ENCODE assay signal across 1 cellular context in genomic region chr16:52408197-52408845, GRCh38.
TF ChIP-seq lines count a peak whose summit lies in the region.

No MANE protein-coding gene starts in this region.

TF ChIP-seq in HepG2, 621 proteins besides CTCF, POLR2A, EP300 and RAD21 (continued from another document):
- TF ChIP-seq AKNA (CRISPR knock-in tag; IDR thresholded peaks at IDR 0.05; ENCODE audit: borderline replicate concordance) (no peak), DNMT3B (CRISPR knock-in tag; conservative IDR thresholded peaks at IDR 0.05) (no peak), ZNF251 (CRISPR knock-in tag; IDR thresholded peaks at IDR 0.05) (0 out of 2 replicates have a peak, but pooled peaks have one; percentile 29), ZNF724P (CRISPR knock-in tag; IDR thresholded peaks at IDR 0.05; ENCODE audit: borderline replicate concordance) (no peak), SMARCC2 (IDR thresholded peaks at IDR 0.05) (no peak), GATAD1 (CRISPR knock-in tag; IDR thresholded peaks at IDR 0.05) (0 out of 2 replicates have a peak, but pooled peaks have one; percentile 40), ZNF709 (CRISPR knock-in tag; IDR thresholded peaks at IDR 0.05) (no peak), RAD51 (IDR thresholded peaks at IDR 0.05; ENCODE audit: borderline replicate concordance) (no peak), SP4 (CRISPR knock-in tag; IDR thresholded peaks at IDR 0.05) (no peak), DNMT1 (CRISPR knock-in tag; IDR thresholded peaks at IDR 0.05) (no peak), GMEB1 (CRISPR knock-in tag; IDR thresholded peaks at IDR 0.05; ENCODE audit: borderline replicate concordance) (peak; percentile 42; the same call in 1 of the 2 replicates), MZF1 (CRISPR knock-in tag; IDR thresholded peaks at IDR 0.05; ENCODE audit: borderline replicate concordance) (0 out of 2 replicates have a peak, but pooled peaks have one; percentile 3), SNAPC5 (CRISPR knock-in tag; IDR thresholded peaks at IDR 0.05; ENCODE audit: borderline replicate concordance) (peak; percentile 75; the same call in 1 of the 2 replicates), GPBP1L1 (CRISPR knock-in tag; IDR thresholded peaks at IDR 0.05) (no peak), ZNF234 (CRISPR knock-in tag; conservative IDR thresholded peaks at IDR 0.05) (no peak), AGO1 (IDR thresholded peaks at IDR 0.05; ENCODE audit: low read depth, low read length, poor library complexity, severe bottlenecking) (no peak), ZNF138 (CRISPR knock-in tag; IDR thresholded peaks at IDR 0.05; ENCODE audit: low read depth) (no peak), ZNF841 (CRISPR knock-in tag; IDR thresholded peaks at IDR 0.05; ENCODE audit: borderline replicate concordance) (no peak), SKI (IDR thresholded peaks at IDR 0.05; ENCODE audit: partially characterized antibody) (peak; percentile 57), ZNF563 (CRISPR knock-in tag; IDR thresholded peaks at IDR 0.05) (no peak), SMYD3 (CRISPR knock-in tag; IDR thresholded peaks at IDR 0.05) (peak; percentile 80; the same call in 1 of the 2 replicates), JUN (CRISPR knock-in tag; IDR thresholded peaks at IDR 0.05) (peak; percentile 83), SNAPC2 (CRISPR knock-in tag; IDR thresholded peaks at IDR 0.05) (peak; percentile 96), ARNTL (CRISPR knock-in tag; IDR thresholded peaks at IDR 0.05) (peak; percentile 88), ZBTB37 (CRISPR knock-in tag; IDR thresholded peaks at IDR 0.05) (peak; percentile 52; the same call in 1 of the 2 replicates), HNRNPUL1 (IDR thresholded peaks at IDR 0.05; ENCODE audit: low read depth, low read length) (no peak)
TF ChIP-seq in HepG2: peak in this region for 231.
